In the genomic region with DNA sequence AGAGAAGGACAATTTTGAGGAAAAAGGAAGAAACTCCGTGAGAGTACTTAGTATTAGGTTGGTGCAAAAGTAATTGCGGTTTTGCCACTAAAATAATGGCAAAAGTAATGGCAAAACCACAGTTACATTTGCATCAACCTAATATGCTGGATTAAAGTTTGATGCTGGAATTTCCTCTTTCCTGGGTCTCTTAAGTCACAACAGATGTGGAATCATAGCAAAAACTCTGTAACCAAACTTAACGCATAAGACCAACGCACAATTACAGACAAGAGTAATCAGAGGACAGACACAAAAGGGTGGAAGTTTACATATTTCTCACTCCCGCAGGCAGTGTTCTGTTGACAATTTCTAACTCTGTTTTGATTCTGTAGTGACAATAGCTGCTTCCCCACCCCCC, we compare ENCODE assay signal across 21 cellular contexts.
DNase-seq lines count a peak whose midpoint lies in the region; FAIRE-seq and TF ChIP-seq lines count a peak whose summit lies in the region.
"Had no signal": no experiment of that assay in that cellular context is flagged by ENCODE, and none has a peak within 500 bp of the region (broad histone marks: within the 10 kb centered on the region; RNA-seq: fewer than 3 reads in every experiment).

No MANE protein-coding gene starts in this region.

- peaks cover 9% of the 10 kb centered on the region for H3K4me1 ChIP-seq in A673 (ENCODE audit: insufficient read depth, low read length, poor library complexity, severe bottlenecking)
- H3K4me1 ChIP-seq: A549, Caco-2, HAP-1 had no signal

- H3K27ac ChIP-seq in A673 (ENCODE audit: low read depth, low read length, poor library complexity, severe bottlenecking) = no peak overlapping the region
- peak overlapping the region; percentile 90 for H3K27ac ChIP-seq in SK-N-MC
- H3K27ac ChIP-seq: 22Rv1; A549; BLaER1 treated with 17β-estradiol and CSF1 and Interleukin-3, amounts not matched to agents 10 nM and 100 nM; GM23248 had no signal

- H3K9me3 Mint-ChIP-seq in mesothelial cell of epicardium (peaks cover 4% of the 10 kb centered on the region), CD14-positive monocyte (peaks cover 0 to 11% (median 8%) of the 10 kb centered on the region in 7 donors)
- H3K9me3 Mint-ChIP-seq: CD4-positive, alpha-beta T cell; HFFc6 had no signal

- no peak overlapping the region for H3K27ac Mint-ChIP-seq in mesothelial cell of epicardium
- H3K27ac Mint-ChIP-seq in CD14-positive monocyte = no peak overlapping the region
- H3K27ac Mint-ChIP-seq: B cell; CD4-positive, alpha-beta T cell had no signal

- TF ChIP-seq CTCF in A673 (conservative IDR thresholded peaks at IDR 0.05; ENCODE audit: low read depth, low read length) (no peak), mesothelial cell of epicardium (IDR thresholded peaks at IDR 0.05; ENCODE audit: unreplicated experiment) (no peak), CD14-positive monocyte (IDR thresholded peaks at IDR 0.05) (no peak)

- H3K27me3 Mint-ChIP-seq in mesothelial cell of epicardium (ENCODE audit: low read depth) = no peaks in the 10 kb centered on the region
- peaks cover 0 to 3% (median 1%) of the 10 kb centered on the region in 3 donors for H3K27me3 Mint-ChIP-seq in CD14-positive monocyte (ENCODE audit: low read depth in 3 of 3)
- H3K27me3 Mint-ChIP-seq: B cell; CD4-positive, alpha-beta T cell had no signal

- H3K4me1 Mint-ChIP-seq in mesothelial cell of epicardium (peaks cover 6% of the 10 kb centered on the region), CD14-positive monocyte (peaks cover 15% of the 10 kb centered on the region)

- no peak for FAIRE-seq in GM12892 (lab: Jason Lieb, UNC)
- FAIRE-seq: A549, D721Med, HepG2 had no signal

- peak; percentile 14 for DNase-seq in A673 (ENCODE audit: low spot score)
- DNase-seq in HCEC 1CT = peak; percentile 7
- peak; percentile 71 for DNase-seq in SK-N-MC (ENCODE audit: low read depth, low spot score)
- DNase-seq in fibroblast of gingiva (ENCODE audit: low read depth) = peak; percentile 50
- DNase-seq in GM12892 (ENCODE audit: insufficient read length) = no peak
- no peak for DNase-seq in cerebellar cortex (ENCODE audit: low spot score)
- DNase-seq in mesothelial cell of epicardium (ENCODE audit: low spot score in 2 of 2, unreplicated experiment in 2 of 2) = no peak
- DNase-seq in CD14-positive monocyte (ENCODE audit: low spot score) = no peak
- DNase-seq: Caco-2; CD4-positive, alpha-beta T cell; GDM1; KG1 had no signal

- no peak for TF ChIP-seq POLR2A in GM12892 (IDR thresholded peaks at IDR 0.05; ENCODE audit: low read depth, low read length)

- H3K36me3 ChIP-seq in A673 (ENCODE audit: insufficient read depth, low read length, poor library complexity, severe bottlenecking) = no peaks in the 10 kb centered on the region
- H3K36me3 ChIP-seq in SK-N-MC (ENCODE audit: insufficient read depth, low read length) = no peaks in the 10 kb centered on the region
- H3K36me3 ChIP-seq: HAP-1 had no signal

- H3K9ac ChIP-seq in SK-N-MC (ENCODE audit: insufficient read length) = no peak overlapping the region
- H3K9ac ChIP-seq: BLaER1 treated with 17β-estradiol and CSF1 and Interleukin-3, amounts not matched to agents 10 nM and 100 nM; GM23248 had no signal

- H3K36me3 Mint-ChIP-seq in mesothelial cell of epicardium = peaks cover 12% of the 10 kb centered on the region
- H3K36me3 Mint-ChIP-seq in CD14-positive monocyte = peaks cover 18 to 33% of the 10 kb centered on the region in 2 donors

- intact Hi-C loops in A673 (cut with micrococcal nuclease; ENCODE audit: unreplicated experiment) = no loop called here
- intact Hi-C loops in CD14-positive monocyte (cut with micrococcal nuclease) = no loop called here

- BruUV-seq in A673 (replicated peaks; lab: Mats Ljungman, UMichigan) = no TSS peak

- no peaks in the 10 kb centered on the region for H3K27me3 ChIP-seq in A673 (replicated peaks; ENCODE audit: insufficient read depth, low read depth, low read length, poor library complexity)
- H3K27me3 ChIP-seq: BLaER1 treated with 17β-estradiol and CSF1 and Interleukin-3, amounts not matched to agents 10 nM and 100 nM had no signal

- H3K4me3 ChIP-seq in A673 (ENCODE audit: low read depth, low read length, poor library complexity, severe bottlenecking) = no peak overlapping the region
- H3K4me3 ChIP-seq in SK-N-MC = peak overlapping the region; percentile 34
- H3K4me3 ChIP-seq: A549; BLaER1 treated with 17β-estradiol and CSF1 and Interleukin-3, amounts not matched to agents 10 nM and 100 nM; GM23248; HAP-1 had no signal

- CTCF ChIA-PET in A673 (lab: Charles Lee) = no interaction called here

- no peak overlapping the region for H3K4me3 Mint-ChIP-seq in mesothelial cell of epicardium
- H3K4me3 Mint-ChIP-seq in CD14-positive monocyte = no peak overlapping the region
- H3K4me3 Mint-ChIP-seq: B cell; CD4-positive, alpha-beta T cell; HFFc6 had no signal

- POLR2A ChIA-PET in A673 (lab: Charles Lee; ENCODE audit: low non-redundant PET) = no interaction called here

- H3K9me3 ChIP-seq in A673 (ENCODE audit: low read depth, low read length, poor library complexity, severe bottlenecking) (no peaks in the 10 kb centered on the region), SK-N-MC (ENCODE audit: low read depth, low read length) (no peaks in the 10 kb centered on the region)
- H3K9me3 ChIP-seq: A549, Caco-2, HAP-1 had no signal

Comparison
In these comparisons a context has a peak if more than half of its experiments do, and no peak if none do; other contexts are left out.
1. DNase-seq: peak in A673 (single experiment), HCEC 1CT (single experiment), SK-N-MC (single experiment) and fibroblast of gingiva (single experiment); none in GM12892 (single experiment), cerebellar cortex (single experiment), mesothelial cell of epicardium (0 of 2) and CD14-positive monocyte (single experiment).